ENCODE assay signal across 7 cellular contexts in the genomic region with DNA sequence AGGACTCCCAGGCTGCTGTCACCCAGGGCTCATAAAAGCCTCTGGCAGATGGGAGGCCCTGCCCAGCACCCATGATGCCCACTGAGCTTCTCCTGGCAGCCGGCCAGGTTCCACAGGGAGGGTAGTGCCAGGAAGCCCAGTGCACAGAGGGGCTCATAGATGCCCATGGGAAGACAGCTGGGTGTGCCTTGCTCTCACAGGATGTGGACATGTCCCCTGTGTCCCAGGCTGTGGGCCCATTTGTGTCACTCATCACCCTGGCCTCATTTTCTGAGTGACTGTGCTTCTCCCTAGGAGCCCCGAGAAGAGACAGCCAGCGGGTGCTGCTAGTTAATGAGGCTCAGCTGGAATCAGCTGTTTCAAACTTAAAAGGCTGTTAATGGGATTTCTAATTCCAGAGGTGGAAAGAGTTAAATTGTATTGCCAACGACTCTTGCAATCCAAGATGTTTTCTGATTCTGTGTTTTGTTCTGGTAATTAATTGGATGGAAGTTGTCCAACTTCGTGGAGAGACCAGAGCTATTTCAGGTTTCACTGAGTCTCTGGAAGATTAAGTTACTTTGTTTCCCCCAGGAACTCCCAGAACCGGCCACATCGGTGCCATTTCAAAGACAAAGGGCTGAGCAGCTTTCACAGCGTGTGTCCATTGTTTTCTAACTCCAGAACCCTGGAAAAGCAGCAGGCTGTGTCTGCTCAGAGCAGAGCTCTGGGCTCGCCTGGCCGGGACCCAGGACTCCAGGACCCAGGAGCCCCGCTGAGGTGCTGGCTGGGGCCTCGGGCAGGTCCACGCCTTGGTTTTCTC.
DNase-seq lines count a peak whose midpoint lies in the region; ATAC-seq lines count a peak whose summit lies in the region.
"Not testable (repeated sequence)": the region's sequence is repeated elsewhere in the genome, so short reads cannot be mapped to it uniquely, and the experiment has no call there.

No MANE protein-coding gene starts in this region.

- H3K9me3 Mint-ChIP-seq in activated CD4-positive, alpha-beta T cell treated with anti-CD3 and anti-CD28 coated beads for 36 hours (ENCODE audit: low read depth) = not testable (repeated sequence)

- H3K27me3 Mint-ChIP-seq in activated CD4-positive, alpha-beta T cell treated with anti-CD3 and anti-CD28 coated beads for 36 hours = not testable (repeated sequence)

- intact Hi-C loops in activated CD4-positive, alpha-beta T cell treated with anti-CD3 and anti-CD28 coated beads for 36 hours (cut with DNase I, micrococcal nuclease); left cardiac atrium (cut with DNase I): not testable (repeated sequence)

- H3K4me3 Mint-ChIP-seq in activated CD4-positive, alpha-beta T cell treated with anti-CD3 and anti-CD28 coated beads for 36 hours = not testable (repeated sequence)

- H3K4me3 ChIP-seq in H7 (ENCODE audit: insufficient read depth, low read depth, low read length) = not testable (repeated sequence)

- not testable (repeated sequence) for H3K27ac Mint-ChIP-seq in activated CD4-positive, alpha-beta T cell treated with anti-CD3 and anti-CD28 coated beads for 36 hours

- not testable (repeated sequence) for H3K36me3 Mint-ChIP-seq in activated CD4-positive, alpha-beta T cell treated with anti-CD3 and anti-CD28 coated beads for 36 hours (ENCODE audit: low read depth)

- CTCF ChIA-PET in activated CD4-positive, alpha-beta T cell treated with anti-CD3 and anti-CD28 coated beads for 36 hours (lab: Charles Lee) = not testable (repeated sequence)

- POLR2A ChIA-PET in activated CD4-positive, alpha-beta T cell treated with anti-CD3 and anti-CD28 coated beads for 36 hours (lab: Charles Lee) = not testable (repeated sequence)

- not testable (repeated sequence) for H3K4me1 Mint-ChIP-seq in activated CD4-positive, alpha-beta T cell treated with anti-CD3 and anti-CD28 coated beads for 36 hours

- ATAC-seq in activated CD4-positive, alpha-beta T cell treated with anti-CD3 and anti-CD28 coated beads for 36 hours = peak; percentile 6
- peak; percentile 28 to 38 for ATAC-seq in left cardiac atrium

- H3K27me3 ChIP-seq in H7 (ENCODE audit: control insufficient read depth, insufficient read depth, low read length) = not testable (repeated sequence)

- H3K36me3 ChIP-seq in H7 (replicated peaks; ENCODE audit: control insufficient read depth, insufficient read depth, low read length) = not testable (repeated sequence)

- DNase-seq in H7 = peak; percentile 72
- peak; percentile 13 for DNase-seq in NCI-H2107 treated with DMSO at 0.1 percent for 48 hours (lab: John Stamatoyannopoulos, UW; ENCODE audit: unreplicated experiment)
- not testable (repeated sequence) for DNase-seq in activated CD4-positive, alpha-beta T cell treated with anti-CD3 and anti-CD28 coated beads for 36 hours; left cardiac atrium
- DNase-seq in caudate nucleus (lab: John Stamatoyannopoulos, UW) = peak in 45 of 61 donors; percentile 17 to 81 (median 43)
- DNase-seq in midbrain (lab: John Stamatoyannopoulos, UW) = peak; percentile 37
- DNase-seq in retina = peak; percentile 49

- peak overlapping the region; percentile 16 for H3K27ac ChIP-seq in caudate nucleus (ENCODE audit: low read depth, low read length)
